Comparison of ENCODE assay signal across 21 cellular contexts in the genomic region with DNA sequence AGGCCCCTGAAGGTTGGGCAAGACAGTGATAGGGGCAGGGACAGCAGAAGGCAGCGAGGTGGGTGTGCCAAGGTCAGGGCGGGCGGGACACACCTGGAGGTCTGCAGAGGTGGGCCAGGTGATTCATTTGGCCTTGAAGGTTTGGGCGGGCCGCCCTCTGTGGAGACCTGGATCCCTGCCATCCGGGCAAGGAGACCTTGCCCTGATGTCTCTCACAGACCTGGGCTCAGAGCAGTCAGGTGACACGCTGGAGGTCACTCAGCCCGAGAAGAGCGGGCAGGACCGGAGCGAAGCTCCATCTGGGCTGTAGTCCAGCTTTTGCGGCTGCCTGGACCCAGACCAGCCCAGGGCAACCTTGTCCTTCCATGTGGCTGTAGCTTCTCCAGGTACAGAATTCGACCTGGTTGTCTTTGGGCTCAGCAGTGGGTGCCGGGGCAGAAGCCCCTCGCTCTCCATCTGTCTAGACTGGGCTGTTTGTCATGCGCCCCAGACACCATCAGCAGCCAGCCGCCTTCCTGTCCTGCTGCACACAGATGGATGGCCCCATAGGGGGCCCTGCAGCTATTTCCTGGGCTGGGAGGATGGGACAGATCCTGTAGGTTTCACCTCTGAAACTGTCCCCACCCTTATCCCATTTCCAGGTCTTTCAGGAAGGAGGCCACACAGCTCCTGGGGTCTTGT. TPM values are rescaled to one million over a fixed set of nuclear protein-coding genes. Genes with fewer than 3 reads are reported as not detected.
A peak's percentile ranks its signal among the peaks of the same experiment; 100 is the strongest.
DNase-seq lines count a peak whose midpoint lies in the region; ATAC-seq and TF ChIP-seq lines count a peak whose summit lies in the region.
"Had no signal": no experiment of that assay in that cellular context is flagged by ENCODE, and none has a peak within 500 bp of the region (broad histone marks: within the 10 kb centered on the region; RNA-seq: fewer than 3 reads in every experiment).

No MANE protein-coding gene starts in this region.

- H3K27ac ChIP-seq in endodermal cell (ENCODE audit: low read depth, low read length) = no peak overlapping the region
- H3K27ac ChIP-seq: colonic mucosa, lower lobe of right lung, SJCRH30 had no signal

- H3K4me1 Mint-ChIP-seq in endodermal cell (no peaks in the 10 kb centered on the region), Caco-2 (ENCODE audit: low read depth, unreplicated experiment) (no peaks in the 10 kb centered on the region)
- H3K4me1 Mint-ChIP-seq: activated CD4-positive, alpha-beta T cell treated with anti-CD3 and anti-CD28 coated beads, Interleukin-2, amount 10 ng/mL, durations not matched to agents 24 days and 14 days; IgD-negative memory B cell had no signal

- intact Hi-C loops in posterior vena cava (cut with DNase I) = no loop called here
- intact Hi-C loops in Caco-2 (cut with micrococcal nuclease; ENCODE audit: unreplicated experiment) = loop anchor here (5.0 kb wide), 1 partner anchor 123 kb away; no protein-coding TSS in a partner anchor

- no TSS peak for BruUV-seq in Caco-2 (replicated peaks; lab: Mats Ljungman, UMichigan)

- H3K9me3 Mint-ChIP-seq in endodermal cell (peaks cover 10% of the 10 kb centered on the region), Caco-2 (ENCODE audit: unreplicated experiment) (no peaks in the 10 kb centered on the region)
- H3K9me3 Mint-ChIP-seq: activated CD4-positive, alpha-beta T cell treated with anti-CD3 and anti-CD28 coated beads, Interleukin-2, amount 10 ng/mL, durations not matched to agents 24 days and 14 days had no signal

- POLR2A ChIA-PET in Caco-2 (lab: Charles Lee) = no interaction called here

- ATAC-seq in GM21737 (IDR thresholded peaks at IDR 0.05; ENCODE audit: unreplicated experiment) = no peak
- ATAC-seq: activated naive CD4-positive, alpha-beta T cell treated with anti-CD3 and anti-CD28 coated beads, Interleukin-2, amount 50 U/mL, for 72 hours; lower lobe of right lung had no signal

- H3K27me3 ChIP-seq in endodermal cell (ENCODE audit: control insufficient read depth, insufficient read depth, low read length, poor library complexity, severe bottlenecking) (peaks cover 16% of the 10 kb centered on the region), Caco-2 (replicated peaks; ENCODE audit: control insufficient read depth, insufficient read depth, low read length) (peaks cover 1% of the 10 kb centered on the region; the same call in 1 of the 2 replicates)

- CTCF ChIA-PET in Caco-2 (lab: Charles Lee) = no interaction called here

- no peak overlapping the region for H3K9ac ChIP-seq in endodermal cell (ENCODE audit: extremely low read depth, low read length, poor library complexity, severe bottlenecking)

- H3K36me3 Mint-ChIP-seq in endodermal cell (ENCODE audit: low read depth) (no peaks in the 10 kb centered on the region), Caco-2 (ENCODE audit: insufficient read depth, unreplicated experiment) (no peaks in the 10 kb centered on the region)
- H3K36me3 Mint-ChIP-seq: activated naive CD4-positive, alpha-beta T cell treated with anti-CD3 and anti-CD28 coated beads, Interleukin-2, amount 50 U/mL, for 72 hours; CD14-positive monocyte; IgD-negative memory B cell had no signal

- H3K27me3 Mint-ChIP-seq in endodermal cell (ENCODE audit: insufficient read depth) (peaks cover 50% of the 10 kb centered on the region), Caco-2 (ENCODE audit: insufficient read depth, unreplicated experiment) (peaks cover 35% of the 10 kb centered on the region)

- H3K4me1 ChIP-seq in endodermal cell (ENCODE audit: control insufficient read depth, insufficient read depth, low read length) (no peaks in the 10 kb centered on the region), Caco-2 (no peaks in the 10 kb centered on the region)
- H3K4me1 ChIP-seq: colonic mucosa, SJCRH30 had no signal

- H3K9me3 ChIP-seq in endodermal cell (ENCODE audit: control insufficient read depth, low read length) (peaks cover 12% of the 10 kb centered on the region), Caco-2 (peaks cover 3% of the 10 kb centered on the region; the same call in 1 of the 2 replicates)
- H3K9me3 ChIP-seq: colonic mucosa, SJCRH30 had no signal

- TF ChIP-seq EP300 in Ishikawa (IDR thresholded peaks at IDR 0.05; ENCODE audit: borderline replicate concordance) = no peak

- no peak overlapping the region for H3K4me3 ChIP-seq in endodermal cell (ENCODE audit: low read length)
- H3K4me3 ChIP-seq in Caco-2 (ENCODE audit: low read depth, low read length) = no peak overlapping the region
- H3K4me3 ChIP-seq: colonic mucosa, lower lobe of right lung, SJCRH30 had no signal

- peak; percentile 53 for DNase-seq in activated effector memory CD4-positive, alpha-beta T cell treated with anti-CD3 and anti-CD28 coated beads, Interleukin-2, amount 50 U/mL, for 16 hours
- no peak for DNase-seq in activated effector memory CD4-positive, alpha-beta T cell treated with Interleukin-2 at 50 U/mL for 16 hours
- peak; percentile 52 for DNase-seq in endodermal cell
- peak; percentile 68 for DNase-seq in posterior vena cava (ENCODE audit: low spot score)
- no peak for DNase-seq in Caco-2
- no peak for DNase-seq in effector CD8-positive, alpha-beta T cell (lab: John Stamatoyannopoulos, UW)
- DNase-seq: ACHN; activated CD4-positive, alpha-beta T cell treated with anti-CD3 and anti-CD28 coated beads, Interleukin-2, amount 10 ng/mL, durations not matched to agents 24 days and 14 days; activated T-cell treated with anti-CD3 and anti-CD28 coated beads for 4 hours; colonic mucosa; DMS153; GDM1; lower lobe of right lung; NCI-H774; occipital lobe; SJCRH30 had no signal

- no peak overlapping the region for H3K27ac Mint-ChIP-seq in endodermal cell
- H3K27ac Mint-ChIP-seq in Caco-2 (ENCODE audit: unreplicated experiment) = no peak overlapping the region
- H3K27ac Mint-ChIP-seq: activated CD4-positive, alpha-beta T cell treated with anti-CD3 and anti-CD28 coated beads, Interleukin-2, amount 10 ng/mL, durations not matched to agents 24 days and 14 days; activated naive CD4-positive, alpha-beta T cell treated with anti-CD3 and anti-CD28 coated beads, Interleukin-2, amount 50 U/mL, for 72 hours; CD14-positive monocyte; IgD-negative memory B cell had no signal

- no peak overlapping the region for H3K4me3 Mint-ChIP-seq in endodermal cell
- H3K4me3 Mint-ChIP-seq in Caco-2 (ENCODE audit: unreplicated experiment) = no peak overlapping the region
- H3K4me3 Mint-ChIP-seq: activated CD4-positive, alpha-beta T cell treated with anti-CD3 and anti-CD28 coated beads, Interleukin-2, amount 10 ng/mL, durations not matched to agents 24 days and 14 days; IgD-negative memory B cell had no signal

- H3K36me3 ChIP-seq in endodermal cell (ENCODE audit: control insufficient read depth, insufficient read depth, low read length) = no peaks in the 10 kb centered on the region
- H3K36me3 ChIP-seq in Caco-2 (ENCODE audit: control insufficient read depth, insufficient read depth, low read length) = no peaks in the 10 kb centered on the region
- H3K36me3 ChIP-seq: colonic mucosa, lower lobe of right lung, SJCRH30 had no signal

- TF ChIP-seq CTCF in endodermal cell (conservative IDR thresholded peaks at IDR 0.05) (no peak), Caco-2 (IDR thresholded peaks at IDR 0.05; ENCODE audit: insufficient read depth in 1 of 2, low read depth in 1 of 2, low read length in 1 of 2, severe bottlenecking in 1 of 2, unreplicated experiment in 1 of 2) (no peak)

- 81 to 82% methylated on average over 13 to 17 of the region's 17 CpGs for WGBS in endodermal cell (ENCODE audit: insufficient coverage in 1 of 2, insufficient read length in 1 of 2), 2 experiments

- no peak for TF ChIP-seq RAD21 in Ishikawa (IDR thresholded peaks at IDR 0.05; ENCODE audit: low read depth)

TF ChIP-seq in Ishikawa, 13 proteins besides CTCF, POLR2A, EP300 and RAD21 (continues in another document):
- no peak for TF ChIP-seq YY1 (IDR thresholded peaks at IDR 0.05; ENCODE audit: low read depth)
- TF ChIP-seq TEAD4 (IDR thresholded peaks at IDR 0.05) = no peak
- TF ChIP-seq, protein P1, sequence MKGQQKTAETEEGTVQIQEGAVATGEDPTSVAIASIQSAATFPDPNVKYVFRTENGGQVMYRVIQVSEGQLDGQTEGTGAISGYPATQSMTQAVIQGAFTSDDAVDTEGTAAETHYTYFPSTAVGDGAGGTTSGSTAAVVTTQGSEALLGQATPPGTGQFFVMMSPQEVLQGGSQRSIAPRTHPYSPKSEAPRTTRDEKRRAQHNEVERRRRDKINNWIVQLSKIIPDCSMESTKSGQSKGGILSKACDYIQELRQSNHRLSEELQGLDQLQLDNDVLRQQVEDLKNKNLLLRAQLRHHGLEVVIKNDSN (IDR thresholded peaks at IDR 0.05) = peak; percentile 34
- no peak for TF ChIP-seq ZBTB7A (IDR thresholded peaks at IDR 0.05; ENCODE audit: low read depth)
- TF ChIP-seq NFIC (IDR thresholded peaks at IDR 0.05) = no peak
- TF ChIP-seq FOXM1 (IDR thresholded peaks at IDR 0.05; ENCODE audit: borderline replicate concordance, low read depth) = no peak

RNA-seq across cellular contexts. Expression of a gene that starts 3.1 kb away (rescaled TPM):
- total RNA-seq in endodermal cell (not detected), posterior vena cava (not detected), Caco-2 (2022) (not detected in 2 replicates)
- polyA plus RNA-seq in endodermal cell (2013, experiment 1 of 2) = not detected
- polyA plus RNA-seq in endodermal cell (2013, experiment 2 of 2) = not detected
- total RNA-seq: activated CD4-positive, alpha-beta T cell treated with anti-CD3 and anti-CD28 coated beads, Interleukin-2, amount 10 ng/mL, durations not matched to agents 24 days and 14 days; activated naive CD4-positive, alpha-beta T cell treated with anti-CD3 and anti-CD28 coated beads, Interleukin-2, amount 50 U/mL, for 72 hours; colonic mucosa; lower lobe of right lung; occipital lobe; SJCRH30 had no signal
- polyA plus RNA-seq: CD14-positive monocyte, IgD-negative memory B cell had no signal

RNA-seq across cellular contexts. Expression of a gene that starts 16.7 kb away (rescaled TPM):
- total RNA-seq in endodermal cell = not detected
- polyA plus RNA-seq in endodermal cell (2013, experiment 1 of 2) = not detected
- not detected for polyA plus RNA-seq in endodermal cell (2013, experiment 2 of 2)
- total RNA-seq in posterior vena cava = under 1 TPM in 1 of 2 donors, not detected in 1; 0.62 TPM
- total RNA-seq in Caco-2 (2022) = not detected in 2 replicates
- total RNA-seq: activated CD4-positive, alpha-beta T cell treated with anti-CD3 and anti-CD28 coated beads, Interleukin-2, amount 10 ng/mL, durations not matched to agents 24 days and 14 days; activated naive CD4-positive, alpha-beta T cell treated with anti-CD3 and anti-CD28 coated beads, Interleukin-2, amount 50 U/mL, for 72 hours; colonic mucosa; lower lobe of right lung; occipital lobe; SJCRH30 had no signal
- polyA plus RNA-seq: CD14-positive monocyte, IgD-negative memory B cell had no signal

RNA-seq across cellular contexts. Expression of a gene that starts 50.4 kb away (rescaled TPM):
- 1 to 10 TPM; 1.2 to 4.8 TPM for total RNA-seq in endodermal cell
- 15.4 TPM for polyA plus RNA-seq in endodermal cell (2013, experiment 1 of 2)
- polyA plus RNA-seq in endodermal cell (2013, experiment 2 of 2) = 16.4 TPM
- total RNA-seq in posterior vena cava = 10 to 100 TPM; 61.2 to 84.0 TPM
- 4.9 and 5.5 TPM in 2 replicates for total RNA-seq in Caco-2 (2022)

Comparison
In these comparisons a context has a peak if more than half of its experiments do, and no peak if none do; other contexts are left out.
1. DNase-seq: peak in activated effector memory CD4-positive, alpha-beta T cell treated with anti-CD3 and anti-CD28 coated beads, Interleukin-2, amount 50 U/mL, for 16 hours (single experiment), endodermal cell (single experiment) and posterior vena cava (single experiment); none in activated effector memory CD4-positive, alpha-beta T cell treated with Interleukin-2 at 50 U/mL for 16 hours (single experiment), Caco-2 (0 of 2) and effector CD8-positive, alpha-beta T cell (single experiment).